ENCODE assay signal across 18 cellular contexts in genomic region chr3:149080011-149080698, GRCh38. TPM values are rescaled to one million over a fixed set of nuclear protein-coding genes. Genes with fewer than 3 reads are reported as not detected.
A peak's percentile ranks its signal among the peaks of the same experiment; 100 is the strongest.
DNase-seq lines count a peak whose midpoint lies in the region; ATAC-seq and TF ChIP-seq lines count a peak whose summit lies in the region.
"Had no signal": no experiment of that assay in that cellular context is flagged by ENCODE, and none has a peak within 500 bp of the region (broad histone marks: within the 10 kb centered on the region; RNA-seq: fewer than 3 reads in every experiment).

No MANE protein-coding gene starts in this region.

- H3K79me2 ChIP-seq in DND-41 (ENCODE audit: insufficient read depth, low read length) (peaks cover 95% of the 10 kb centered on the region), Loucy (ENCODE audit: insufficient read depth, low read length) (peaks cover 96% of the 10 kb centered on the region)

- H2AFZ ChIP-seq in DND-41 (ENCODE audit: low read depth, low read length) (no peak overlapping the region), Loucy (ENCODE audit: low read length) (no peak overlapping the region)

- H3K27ac ChIP-seq in DND-41 (ENCODE audit: low read length): no peak overlapping the region
- no peak overlapping the region for H3K27ac ChIP-seq in tibial nerve
- H3K27ac ChIP-seq: epithelial cell of prostate, left ventricle myocardium inferior, ovary, tibial artery had no signal

- no peaks in the 10 kb centered on the region for H3K9me3 ChIP-seq in DND-41 (ENCODE audit: insufficient read depth, low read length, severe bottlenecking)
- H3K9me3 ChIP-seq in Loucy (ENCODE audit: insufficient read depth, low read depth, low read length): no peaks in the 10 kb centered on the region
- H3K9me3 ChIP-seq in tibial nerve: no peaks in the 10 kb centered on the region
- H3K9me3 ChIP-seq: left ventricle myocardium inferior, ovary, tibial artery had no signal

- ATAC-seq in DND-41 (ENCODE audit: insufficient read depth, low read depth) (peak; percentile 48; the same call in 1 of the 3 replicates), omental fat pad (ENCODE audit: low FRiP score) (peak; percentile 75), HG02678 (IDR thresholded peaks at IDR 0.05; ENCODE audit: unreplicated experiment) (no peak), HG02938 (IDR thresholded peaks at IDR 0.05; ENCODE audit: unreplicated experiment) (no peak)
- ATAC-seq: sciatic nerve; stimulated activated naive B cell treated with anti-CD40 and anti-IgM and Interleukin-4, amounts not matched to agents 10 μg/mL and 1 μg/mL and 100 μg/mL, for 72 hours had no signal

- peaks cover 50% of the 10 kb centered on the region for H3K4me1 ChIP-seq in DND-41 (ENCODE audit: insufficient read depth, low read length)
- H3K4me1 ChIP-seq in Loucy (ENCODE audit: insufficient read depth, low read length, poor library complexity, severe bottlenecking): peaks cover 54% of the 10 kb centered on the region
- H3K4me1 ChIP-seq in tibial nerve: peaks cover 0 to 20% (median under 1%) of the 10 kb centered on the region in 4 donors

- H3K4me3 ChIP-seq in DND-41 (ENCODE audit: low read depth in 1 of 2, low read length in 2 of 2) (no peak overlapping the region), Loucy (ENCODE audit: low read length, poor library complexity, severe bottlenecking) (peak overlapping the region; percentile 96), tibial nerve (no peak overlapping the region)
- H3K4me3 ChIP-seq: left ventricle myocardium inferior, ovary, tibial artery had no signal

- TF ChIP-seq POLR2A in tibial nerve (IDR thresholded peaks at IDR 0.05): no peak

- 94 to 98% methylated on average over 3 of the region's 3 CpGs for WGBS in tibial nerve, 2 donors

- no peak for TF ChIP-seq EP300 in tibial nerve (IDR thresholded peaks at IDR 0.05)

- H3K27me3 ChIP-seq in DND-41 (ENCODE audit: insufficient read depth, low read length, poor library complexity) (no peaks in the 10 kb centered on the region), Loucy (ENCODE audit: insufficient read depth, low read length, poor library complexity, severe bottlenecking) (no peaks in the 10 kb centered on the region), tibial nerve (no peaks in the 10 kb centered on the region)
- H3K27me3 ChIP-seq: ovary, tibial artery had no signal

- no peak for DNase-seq in DND-41
- DNase-seq in dermis microvascular lymphatic vessel endothelial cell (ENCODE audit: low read depth in 2 of 2): peak; percentile 24 to 66
- DNase-seq in omental fat pad (ENCODE audit: low spot score): no peak
- no peak for DNase-seq in tibial nerve (ENCODE audit: low spot score in 2 of 2)
- no peak for DNase-seq in inferior parietal cortex (ENCODE audit: extremely low spot score)
- DNase-seq: activated CD4-positive, alpha-beta T cell treated with anti-CD3 and anti-CD28 coated beads for 36 hours; activated naive CD8-positive, alpha-beta T cell treated with anti-CD3 and anti-CD28 coated beads, Interleukin-2, amount 10 ng/mL, durations not matched to agents 7 days and 5 days; H9; left ventricle myocardium inferior; NCI-H1930; ovary; stimulated activated naive B cell treated with anti-CD40 and anti-IgM and Interleukin-4, amounts not matched to agents 10 μg/mL and 1 μg/mL and 100 μg/mL, for 72 hours; tibial artery had no signal

- H3K9me2 ChIP-seq in Loucy (replicated peaks; ENCODE audit: low read depth, low read length): no peaks in the 10 kb centered on the region

- H3F3A ChIP-seq in Loucy (ENCODE audit: low read depth): no peaks in the 10 kb centered on the region

- peaks cover 32% of the 10 kb centered on the region; the same call in 1 of the 2 replicates for H4K20me1 ChIP-seq in DND-41 (ENCODE audit: insufficient read depth, low read length)
- H4K20me1 ChIP-seq in Loucy (ENCODE audit: insufficient read depth, low read length, poor library complexity, severe bottlenecking): peaks cover 93% of the 10 kb centered on the region

- TF ChIP-seq CTCF in DND-41 (IDR thresholded peaks at IDR 0.05; ENCODE audit: borderline replicate concordance, extremely low read depth, low read length, poor library complexity, severe bottlenecking): no peak
- no peak for TF ChIP-seq CTCF in Loucy (conservative IDR thresholded peaks at IDR 0.05; ENCODE audit: low read length)
- no peak for TF ChIP-seq CTCF in omental fat pad (IDR thresholded peaks at IDR 0.05)
- TF ChIP-seq CTCF in tibial nerve (IDR thresholded peaks at IDR 0.05): no peak

- peaks cover 80% of the 10 kb centered on the region for H3K36me3 ChIP-seq in DND-41 (ENCODE audit: insufficient read depth, low read length)
- peaks cover 14% of the 10 kb centered on the region; the same call in 1 of the 2 replicates for H3K36me3 ChIP-seq in Loucy (ENCODE audit: insufficient read depth, low read length)
- H3K36me3 ChIP-seq in tibial nerve: peaks cover 0 to 32% (median 0%) of the 10 kb centered on the region in 3 donors
- H3K36me3 ChIP-seq: ovary had no signal

- no peak overlapping the region for H3K4me2 ChIP-seq in DND-41 (ENCODE audit: insufficient read depth, low read length)
- H3K4me2 ChIP-seq in Loucy (ENCODE audit: low read depth, low read length, poor library complexity, severe bottlenecking): peak overlapping the region; percentile 88

- H3K9ac ChIP-seq in DND-41 (ENCODE audit: low read depth, low read length): no peak overlapping the region
- H3K9ac ChIP-seq in Loucy (ENCODE audit: low read depth, low read length, poor library complexity, severe bottlenecking): no peak overlapping the region

RNA-seq across cellular contexts. Expression of gene HLTF, which starts 6.2 kb away (rescaled TPM):
- 14.2 and 15.6 TPM in 2 replicates for total RNA-seq in dermis microvascular lymphatic vessel endothelial cell
- 10 to 100 TPM; 10.2 to 20.5 (median 18.3) TPM for total RNA-seq in omental fat pad
- 10 to 100 TPM; 16.9 to 28.2 (median 25.5) TPM for total RNA-seq in tibial nerve

RNA-seq across cellular contexts. Expression of gene HPS3, which starts 49.3 kb away (rescaled TPM):
- total RNA-seq in dermis microvascular lymphatic vessel endothelial cell (10.9 and 12.1 TPM in 2 replicates), omental fat pad (10 to 100 TPM; 12.5 to 19.8 (median 17.6) TPM), tibial nerve (10 to 100 TPM; 17.8 to 39.5 (median 24.7) TPM)

Comparison
In these comparisons a context has a peak if more than half of its experiments do, and no peak if none do; other contexts are left out.
1. ATAC-seq: peak in DND-41 (single experiment) and omental fat pad (single experiment); none in HG02678 (single experiment) and HG02938 (single experiment).
2. DNase-seq: peak in dermis microvascular lymphatic vessel endothelial cell (2 of 2); none in DND-41 (single experiment), omental fat pad (single experiment), tibial nerve (0 of 2) and inferior parietal cortex (single experiment).